In the genomic region with DNA sequence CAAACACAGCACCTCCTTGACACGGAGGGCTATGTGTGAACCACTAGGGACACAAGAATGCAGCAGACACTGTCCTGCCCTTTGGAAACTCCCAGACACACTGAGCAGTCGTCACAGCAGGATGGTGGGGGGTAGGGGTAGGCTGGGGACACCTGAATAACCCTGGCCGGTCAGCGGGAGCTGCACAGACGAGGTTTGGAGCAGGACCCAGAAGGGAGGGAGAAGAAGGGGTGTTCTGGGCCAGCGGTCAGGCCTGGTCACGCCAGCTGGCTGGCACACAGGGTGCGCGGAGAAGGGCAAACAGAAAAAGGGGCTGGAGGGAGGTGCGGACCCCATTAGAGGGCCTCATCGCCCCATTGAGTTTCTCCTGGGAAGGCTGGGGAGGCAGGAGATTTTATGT, we compare ENCODE assay signal across 1 cellular context.
TF ChIP-seq lines count a peak whose summit lies in the region.

No MANE protein-coding gene starts in this region.

TF ChIP-seq in H1, 55 proteins besides CTCF, POLR2A, EP300 and RAD21:
- TF ChIP-seq BACH1 (IDR thresholded peaks at IDR 0.05; ENCODE audit: low read length), result no peak
- no peak for TF ChIP-seq TCF12 (IDR thresholded peaks at IDR 0.05; ENCODE audit: low read depth, low read length)
- no peak for TF ChIP-seq BRCA1 (IDR thresholded peaks at IDR 0.05; ENCODE audit: low read depth, low read length)
- TF ChIP-seq YY1 (IDR thresholded peaks at IDR 0.05; ENCODE audit: low read depth, low read length), result no peak
TF ChIP-seq in H1: peak in this region for 0.
